8 cellular contexts compared by ENCODE assay signal in the genomic region with DNA sequence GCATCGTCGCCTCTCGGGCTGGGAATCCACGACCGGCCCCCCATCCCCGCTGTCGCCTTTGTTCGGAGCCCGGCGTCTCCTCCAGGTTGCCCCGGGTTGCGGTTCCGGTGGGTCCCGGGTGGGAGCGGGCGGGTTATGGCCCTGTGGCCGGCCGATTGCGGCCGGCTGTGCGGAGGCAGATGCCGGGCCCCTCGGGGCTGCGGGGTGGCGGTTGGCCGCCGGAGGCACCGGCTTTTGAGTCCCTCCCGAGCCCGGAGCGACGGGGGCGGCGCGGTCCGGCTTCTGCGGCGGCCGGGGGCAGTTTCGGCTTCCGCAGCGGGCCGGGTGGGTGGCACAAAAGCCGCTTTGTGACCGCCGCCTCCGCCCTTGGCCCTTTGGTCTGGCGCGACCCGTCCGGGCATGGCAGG. TPM values are rescaled to one million over a fixed set of nuclear protein-coding genes. Genes with fewer than 3 reads are reported as not detected.
DNase-seq lines count a peak whose midpoint lies in the region; ATAC-seq, FAIRE-seq and TF ChIP-seq lines count a peak whose summit lies in the region.

No MANE protein-coding gene starts in this region.

- no peaks in the 10 kb centered on the region for H3K9me3 ChIP-seq in K562 (replicated peaks; ENCODE audit: control insufficient read depth, insufficient read depth, low read depth, low read length)
- no peaks in the 10 kb centered on the region for H3K9me3 ChIP-seq in testis

- H3K9ac ChIP-seq in K562 (ENCODE audit: insufficient read depth in 1 of 2, low read depth in 2 of 2, low read length in 2 of 2) = peak overlapping the region; percentile 89 to 97

- in situ Hi-C loops in K562 (cut with MboI) = no loop called here

- peaks cover 30% of the 10 kb centered on the region for H3K4me1 Mint-ChIP-seq in T-helper 1 cell treated with Interleukin-12 subunit alpha and Interleukin-12 subunit beta and Interleukin-4 antibody, amounts not matched to agents 30 μg/mL and 1 μg/mL, for 36 hours (ENCODE audit: low read depth)

- TF ChIP-seq RAD21 in K562 (CRISPR knock-in tag; conservative IDR thresholded peaks at IDR 0.05 in 1 of 2, IDR thresholded peaks at IDR 0.05 in 1 of 2) = no peak

- no peaks in the 10 kb centered on the region for H3K27me3 Mint-ChIP-seq in T-helper 1 cell treated with Interleukin-12 subunit alpha and Interleukin-12 subunit beta and Interleukin-4 antibody, amounts not matched to agents 30 μg/mL and 1 μg/mL, for 36 hours (ENCODE audit: low read depth)

- FAIRE-seq in K562 (lab: Jason Lieb, UNC) = no peak

- H3K4me1 ChIP-seq in K562 (replicated peaks in 1 of 2; ENCODE audit: control insufficient read depth in 2 of 2, insufficient read depth in 2 of 2, low read length in 2 of 2) (peaks cover 7 to 11% of the 10 kb centered on the region in 2 experiments; a peak in 3 of 5 replicates), testis (peaks cover 9% of the 10 kb centered on the region)

- H3K27me3 ChIP-seq in K562 (ENCODE audit: control insufficient read depth in 2 of 2, insufficient read depth in 2 of 2, low read length in 2 of 2) = no peaks in the 10 kb centered on the region
- no peaks in the 10 kb centered on the region for H3K27me3 ChIP-seq in layer of hippocampus (ENCODE audit: control insufficient read depth, insufficient read depth, low read length)
- H3K27me3 ChIP-seq in testis = no peaks in the 10 kb centered on the region

- H3K9me3 Mint-ChIP-seq in T-helper 1 cell treated with Interleukin-12 subunit alpha and Interleukin-12 subunit beta and Interleukin-4 antibody, amounts not matched to agents 30 μg/mL and 1 μg/mL, for 36 hours = no peaks in the 10 kb centered on the region

- H3K79me2 ChIP-seq in K562 (ENCODE audit: control insufficient read depth, insufficient read depth, low read length) = peaks cover 57% of the 10 kb centered on the region

- H3K4me3 ChIP-seq in K562 (peak overlapping the region; percentile 94), testis (peak overlapping the region; percentile 96 to 98)

- H3K27ac Mint-ChIP-seq in T-helper 1 cell treated with Interleukin-12 subunit alpha and Interleukin-12 subunit beta and Interleukin-4 antibody, amounts not matched to agents 30 μg/mL and 1 μg/mL, for 36 hours = peak overlapping the region; percentile 96

- TF ChIP-seq CTCF in K562 (IDR thresholded peaks at IDR 0.05 in 2 of 3, conservative IDR thresholded peaks at IDR 0.05 in 1 of 3; ENCODE audit: insufficient read depth in 2 of 3, low read depth in 1 of 3, low read length in 3 of 3) = no peak
- TF ChIP-seq CTCF in testis (IDR thresholded peaks at IDR 0.05) = no peak

- no peak for TF ChIP-seq EP300 in K562 (IDR thresholded peaks at IDR 0.05; ENCODE audit: low read length)

- H4K20me1 ChIP-seq in K562 (replicated peaks; ENCODE audit: control insufficient read depth, insufficient read depth, low read length) = peaks cover 9% of the 10 kb centered on the region; the same call in 1 of the 2 replicates

- DNase-seq in T-helper 1 cell (no peak), K562 (ENCODE audit: extremely low read depth in 1 of 4, low spot score in 3 of 4) (peak in 3 of 4 experiments; percentile 36 to 65 (median 58)), testis (no peak), NCI-H1436 (lab: John Stamatoyannopoulos, UW) (no peak), COLO829 (ENCODE audit: low spot score) (no peak)

- H3K36me3 Mint-ChIP-seq in T-helper 1 cell treated with Interleukin-12 subunit alpha and Interleukin-12 subunit beta and Interleukin-4 antibody, amounts not matched to agents 30 μg/mL and 1 μg/mL, for 36 hours (ENCODE audit: low read depth) = peaks cover 25% of the 10 kb centered on the region

- peaks cover 19% of the 10 kb centered on the region for H3K36me3 ChIP-seq in K562 (ENCODE audit: control insufficient read depth, insufficient read depth, low read length)
- no peaks in the 10 kb centered on the region for H3K36me3 ChIP-seq in testis (ENCODE audit: low read depth, missing control alignments)

- CTCF ChIA-PET in K562 (lab: Yijun Ruan, JAX; ENCODE audit: low intra/inter-chr PET ratio) = no interaction called here

- BruUV-seq in K562 (replicated peaks; lab: Mats Ljungman, UMichigan) = no TSS peak

- peak overlapping the region; percentile 93 for H3K4me3 Mint-ChIP-seq in T-helper 1 cell treated with Interleukin-12 subunit alpha and Interleukin-12 subunit beta and Interleukin-4 antibody, amounts not matched to agents 30 μg/mL and 1 μg/mL, for 36 hours

- TF ChIP-seq POLR2A in K562 (conservative IDR thresholded peaks at IDR 0.05) = no peak
- no peak for TF ChIP-seq POLR2A in testis (IDR thresholded peaks at IDR 0.05)

- 0% methylated on average over 28 of the region's 51 CpGs for WGBS in K562 (ENCODE audit: insufficient coverage, low coverage, missing lambda C conversion rate)
- 2% methylated on average over 11 of the region's 51 CpGs; no CpG with 5 or more reads in 1 of the 2 donors for WGBS in testis, 2 donors

- intact Hi-C loops in K562 (cut with micrococcal nuclease) (loop anchor here (2.0 to 10.0 kb wide), 2 partner anchors 64 to 128 kb away; no protein-coding TSS in a partner anchor), testis (cut with DNase I; ENCODE audit: low total_unique reads) (no loop called here)

- peak; percentile 2 for ATAC-seq in HG03342 (IDR thresholded peaks at IDR 0.05; ENCODE audit: unreplicated experiment)
- ATAC-seq in K562 = peak; percentile 20

- H3K27ac ChIP-seq in K562 (ENCODE audit: extremely low read depth, low read depth, low read length) = peak overlapping the region; percentile 97
- peak overlapping the region; percentile 93 for H3K27ac ChIP-seq in layer of hippocampus (ENCODE audit: low read depth, low read length)
- peak overlapping the region; percentile 98 to 100 for H3K27ac ChIP-seq in testis

- peak overlapping the region; percentile 95; the same call in 1 of the 2 replicates for H3K4me2 ChIP-seq in K562 (ENCODE audit: insufficient read depth, low read length)

- peak overlapping the region; percentile 76 for H2AFZ ChIP-seq in K562 (ENCODE audit: low read depth, low read length)

- no peaks in the 10 kb centered on the region for H3K9me1 ChIP-seq in K562 (ENCODE audit: control insufficient read depth, insufficient read depth, low read length)

- POLR2A ChIA-PET in K562 (lab: Yijun Ruan, JAX) = interaction anchor here (1.3 to 1.9 kb wide), 2 partner anchors 8 to 11 kb away, joined by 5 to 8 read pairs; no protein-coding TSS in a partner anchor

TF ChIP-seq in K562, 482 proteins besides CTCF, POLR2A, EP300 and RAD21 (continues in another document):
- TF ChIP-seq SAP30 (IDR thresholded peaks at IDR 0.05; ENCODE audit: borderline replicate concordance, insufficient read depth, low read depth, low read length, poor library complexity, severe bottlenecking) (peak; percentile 24), ARHGAP35 (IDR thresholded peaks at IDR 0.05; ENCODE audit: partially characterized antibody) (no peak), GABPA (tag; conservative IDR thresholded peaks at IDR 0.05; ENCODE audit: low read depth) (peak; percentile 20; the same call in 1 of the 2 replicates), NR1H2 (CRISPR knock-in tag; IDR thresholded peaks at IDR 0.05) (no peak), EGR1 (conservative IDR thresholded peaks at IDR 0.05) (no peak; the same call in 1 of the 2 replicates), TGIF2 (CRISPR knock-in tag; IDR thresholded peaks at IDR 0.05) (peak; percentile 31; the same call in 1 of the 2 replicates), NUFIP1 (IDR thresholded peaks at IDR 0.05; ENCODE audit: partially characterized antibody) (no peak)
- TF ChIP-seq, protein P1, sequence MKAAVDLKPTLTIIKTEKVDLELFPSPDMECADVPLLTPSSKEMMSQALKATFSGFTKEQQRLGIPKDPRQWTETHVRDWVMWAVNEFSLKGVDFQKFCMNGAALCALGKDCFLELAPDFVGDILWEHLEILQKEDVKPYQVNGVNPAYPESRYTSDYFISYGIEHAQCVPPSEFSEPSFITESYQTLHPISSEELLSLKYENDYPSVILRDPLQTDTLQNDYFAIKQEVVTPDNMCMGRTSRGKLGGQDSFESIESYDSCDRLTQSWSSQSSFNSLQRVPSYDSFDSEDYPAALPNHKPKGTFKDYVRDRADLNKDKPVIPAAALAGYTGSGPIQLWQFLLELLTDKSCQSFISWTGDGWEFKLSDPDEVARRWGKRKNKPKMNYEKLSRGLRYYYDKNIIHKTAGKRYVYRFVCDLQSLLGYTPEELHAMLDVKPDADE (conservative IDR thresholded peaks at IDR 0.05; ENCODE audit: control insufficient read depth, low read depth, low read length) = no peak

RNA-seq across cellular contexts. Expression of a gene that starts 0.5 kb away (rescaled TPM):
- 10.0 and 28.1 TPM in 2 replicates for total RNA-seq in K562 (2011; cell fraction: chromatin; rRNA removed; ENCODE audit: low replicate concordance)
- total RNA-seq in K562 (2011; cell fraction: nucleolus; rRNA removed) = 10.7 and 10.8 TPM in 2 replicates
- total RNA-seq in K562 (2011; cell fraction: nucleoplasm; rRNA removed) = 15.0 and 29.0 TPM in 2 replicates
- total RNA-seq in K562 (2014; rRNA removed) (13.1 and 14.6 TPM in 2 replicates), K562 (2014; rRNA removed; fragmentation: Illumina TruSeq; extraction: Trizol) (10.0 and 12.7 TPM in 2 replicates), K562 (2015; rRNA removed; fragmentation: Illumina TruSeq; extraction: Trizol) (9.7 and 10.3 TPM in 2 replicates), K562 (2021) (60.9 and 62.7 TPM in 2 replicates), testis (10 to 100 TPM; 39.6 to 83.5 TPM)
- polyA plus RNA-seq in K562 (2011; rRNA removed) (17.1 and 17.9 TPM in 2 replicates), K562 (2014; fragmentation: Illumina TruSeq; extraction: Trizol) (57.0 and 67.5 TPM in 2 replicates), K562 (2014; fragmentation: Nextera tagmentation; extraction: Ambion mirVana) (10 to 100 TPM in 1 of 2 experiments, 1 to 10 TPM in 1; 3.7 to 13.6 TPM), K562 (2014; rRNA removed) (12.4 and 12.9 TPM in 2 replicates), testis (ENCODE audit: insufficient read depth, low read depth, low replicate concordance) (74.9 TPM)
- polyA plus RNA-seq in K562 (2011; cell fraction: cytosol; rRNA removed) = 1.9 and 10.8 TPM in 2 replicates
- polyA plus RNA-seq in K562 (2011; cell fraction: nucleus; rRNA removed) = 6.9 and 10.5 TPM in 2 replicates
- polyA plus RNA-seq in K562 (2012) = 41.6 and 51.3 TPM in 2 replicates
- 23.4 and 25.8 TPM in 2 replicates for polyA minus RNA-seq in K562 (2011; rRNA and poly(A)+ RNA removed)
- 24.8 and 25.0 TPM in 2 replicates for polyA minus RNA-seq in K562 (2011; cell fraction: cytosol; rRNA and poly(A)+ RNA removed)
- 16.0 and 19.1 TPM in 2 replicates for polyA minus RNA-seq in K562 (2011; cell fraction: nucleus; rRNA and poly(A)+ RNA removed)

Comparison
In these comparisons a context has a peak if more than half of its experiments do, and no peak if none do; other contexts are left out.
1. DNase-seq: peak in K562 (3 of 4); none in T-helper 1 cell (0 of 5), testis (single experiment), NCI-H1436 (single experiment) and COLO829 (single experiment).
2. Peak in every context shown above with its lines, with median percentiles within 50 percentile points of each other: H3K27ac ChIP-seq.